In the genomic region with DNA sequence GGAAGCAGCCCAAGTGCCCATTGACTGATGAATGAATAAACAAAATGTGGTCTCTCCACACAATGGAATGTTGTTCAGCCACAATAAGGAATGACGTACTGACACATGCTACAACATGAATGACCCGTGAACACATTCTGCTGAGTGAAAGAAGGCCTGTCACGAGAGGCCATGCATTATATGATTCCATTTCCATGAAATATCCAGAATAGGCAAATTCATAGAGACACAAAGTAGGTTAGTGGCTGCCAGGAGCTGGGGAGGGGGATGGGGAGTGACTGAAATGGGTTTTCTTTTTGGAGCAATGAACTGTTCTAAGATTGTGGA, we compare ENCODE assay signal across 14 cellular contexts. TPM values are rescaled to one million over a fixed set of nuclear protein-coding genes. Genes with fewer than 3 reads are reported as not detected.
DNase-seq lines count a peak whose midpoint lies in the region; ATAC-seq and TF ChIP-seq lines count a peak whose summit lies in the region.
"Had no signal": no experiment of that assay in that cellular context is flagged by ENCODE, and none has a peak within 500 bp of the region (broad histone marks: within the 10 kb centered on the region; RNA-seq: fewer than 3 reads in every experiment).

No MANE protein-coding gene starts in this region.

- H3K27me3 Mint-ChIP-seq in HFFc6 (ENCODE audit: insufficient read depth): peaks cover 2% of the 10 kb centered on the region

- peak; percentile 50 for DNase-seq in HFFc6
- peak; percentile 49 for DNase-seq in amniotic epithelial cell (ENCODE audit: low read depth)
- DNase-seq in head of caudate nucleus: peak in 27 of 42 donors; percentile 21 to 79 (median 45)
- DNase-seq in substantia nigra (lab: John Stamatoyannopoulos, UW): peak in 23 of 49 donors; percentile 13 to 76 (median 34)
- no peak for DNase-seq in NCI-H226
- no peak for DNase-seq in ACHN
- DNase-seq in activated CD4-positive, CD25-positive, alpha-beta regulatory T cell (lab: John Stamatoyannopoulos, UW): no peak
- DNase-seq: brain microvascular endothelial cell, NCI-H187 treated with DMSO at 0.1 percent for 48 hours, SIG-M5, uterus had no signal

- H3K27ac Mint-ChIP-seq in HFFc6: peak overlapping the region; percentile 27; the same call in 1 of the 2 replicates
- H3K27ac Mint-ChIP-seq: nephron had no signal

- peaks cover 20% of the 10 kb centered on the region for H3K4me1 Mint-ChIP-seq in HFFc6 (ENCODE audit: low read depth)

- H3K9me3 Mint-ChIP-seq in HFFc6: no peaks in the 10 kb centered on the region
- H3K9me3 Mint-ChIP-seq: nephron had no signal

- intact Hi-C loops in head of caudate nucleus (cut with DNase I): loop anchor here (2.0 kb wide), 1 partner anchor 40 kb away; no protein-coding TSS in a partner anchor

- peak overlapping the region; percentile 24 for H3K27ac ChIP-seq in substantia nigra (ENCODE audit: low read depth, low read length, poor library complexity, severe bottlenecking)
- H3K27ac ChIP-seq: brain microvascular endothelial cell, HL-60, uterus had no signal

- peaks cover 15% of the 10 kb centered on the region for H3K36me3 Mint-ChIP-seq in HFFc6 (ENCODE audit: low read depth)

- in situ Hi-C loops in ACHN (cut with HindIII; ENCODE audit: low pct_ligation_motif_present, low pct_unique_long_range_greater_than_20kb, low sequenced_read_pairs): no loop called here

- TF ChIP-seq CTCF in HFFc6 (IDR thresholded peaks at IDR 0.05): no peak

- H3K4me3 Mint-ChIP-seq in HFFc6: no peak overlapping the region
- H3K4me3 Mint-ChIP-seq: nephron had no signal

- no peak for ATAC-seq in HG03571 (IDR thresholded peaks at IDR 0.05; ENCODE audit: unreplicated experiment)

RNA-seq across cellular contexts. Expression of gene BICD2, which starts 41.4 kb away (rescaled TPM):
- total RNA-seq in HFFc6 (2021; fragmentation: NEBNext Ultra II Directional; extraction: Animal tissue kit (Norgen Biotek cat#: 25700)): 10 to 100 TPM; 32.4 to 38.6 (median 36.1) TPM

RNA-seq across cellular contexts. Expression of gene IPPK, which starts 53.3 kb away (rescaled TPM):
- 10 to 100 TPM; 10.0 to 14.0 (median 12.5) TPM for total RNA-seq in HFFc6 (2021; fragmentation: NEBNext Ultra II Directional; extraction: Animal tissue kit (Norgen Biotek cat#: 25700))

Comparison
In these comparisons a context has a peak if more than half of its experiments do, and no peak if none do; other contexts are left out.
1. DNase-seq: peak in HFFc6 (single experiment), amniotic epithelial cell (single experiment) and head of caudate nucleus (27 of 42); none in NCI-H226 (single experiment), ACHN (single experiment) and activated CD4-positive, CD25-positive, alpha-beta regulatory T cell (0 of 4).